17 cellular contexts compared by ENCODE assay signal in genomic region chr18:59556265-59556664, GRCh38.
DNase-seq lines count a peak whose midpoint lies in the region; TF ChIP-seq lines count a peak whose summit lies in the region.
"Had no signal": no experiment of that assay in that cellular context is flagged by ENCODE, and none has a peak within 500 bp of the region (broad histone marks: within the 10 kb centered on the region; RNA-seq: fewer than 3 reads in every experiment).

No MANE protein-coding gene starts in this region.

- peak; percentile 25; the same call in 1 of the 2 replicates for TF ChIP-seq RAD21 in SK-N-SH (IDR thresholded peaks at IDR 0.05; ENCODE audit: low read length)

- H3K36me3 ChIP-seq in SK-N-SH (replicated peaks in 1 of 2; ENCODE audit: control insufficient read depth in 1 of 2, insufficient read depth in 2 of 2, low read length in 1 of 2) (no peaks in the 10 kb centered on the region), A673 (ENCODE audit: insufficient read depth, low read length, poor library complexity, severe bottlenecking) (no peaks in the 10 kb centered on the region)
- H3K36me3 ChIP-seq: colonic mucosa, lower lobe of right lung had no signal

- H3K27me3 ChIP-seq in SK-N-SH (ENCODE audit: insufficient read depth) (no peaks in the 10 kb centered on the region), A673 (replicated peaks; ENCODE audit: insufficient read depth, low read depth, low read length, poor library complexity) (no peaks in the 10 kb centered on the region)
- H3K27me3 ChIP-seq: colonic mucosa had no signal

- H3K79me2 ChIP-seq in SK-N-SH (ENCODE audit: insufficient read depth), result no peaks in the 10 kb centered on the region

- no peak overlapping the region for H3K4me2 ChIP-seq in SK-N-SH

- no peaks in the 10 kb centered on the region for H4K20me1 ChIP-seq in SK-N-SH (ENCODE audit: insufficient read depth)

- DNase-seq in A172 (ENCODE audit: low spot score) (peak; percentile 35), H4 (ENCODE audit: low spot score) (peak; percentile 27), SK-N-SH (peak; percentile 52), fibroblast of the aortic adventitia (ENCODE audit: low read depth) (peak; percentile 44), NCI-H345 treated with DMSO at 0.1 percent for 48 hours (lab: John Stamatoyannopoulos, UW; ENCODE audit: unreplicated experiment) (no peak), A673 (ENCODE audit: low spot score) (no peak), NCI-H2171 treated with DMSO at 0.1 percent for 48 hours (lab: John Stamatoyannopoulos, UW) (no peak)
- DNase-seq in stimulated activated CD4-positive, alpha-beta T cell treated with anti-CD3 and anti-CD28 coated beads, Interleukin-15, amount 100 ng/mL, for 24 hours, result no peak
- DNase-seq: activated CD4-positive, alpha-beta T cell treated with anti-CD3 and anti-CD28 coated beads, Interleukin-2, amount 50 U/mL, for 48 hours; colonic mucosa; erythroblast; Karpas-422; lower lobe of right lung; NCI-H2029; stimulated activated naive CD8-positive, alpha-beta T cell treated with anti-CD3 and anti-CD28 coated beads, Interleukin-15, Interleukin-2, amounts not matched to agents 100 U/mL and 50 U/mL, for 24 hours had no signal

- TF ChIP-seq CTCF in SK-N-SH (IDR thresholded peaks at IDR 0.05) (no peak), fibroblast of the aortic adventitia (IDR thresholded peaks at IDR 0.05; ENCODE audit: insufficient read depth, low read length) (no peak), A673 (conservative IDR thresholded peaks at IDR 0.05; ENCODE audit: low read depth, low read length) (no peak)

- H3K27ac ChIP-seq in SK-N-SH (ENCODE audit: low read depth in 2 of 2, low read length in 1 of 2) (peak overlapping the region in 1 of 2 experiments; percentile 55; a peak in 2 of 4 replicates), A673 (ENCODE audit: low read depth, low read length, poor library complexity, severe bottlenecking) (no peak overlapping the region)
- H3K27ac ChIP-seq: colonic mucosa, lower lobe of right lung, SK-N-MC, skin epidermis had no signal

- no peaks in the 10 kb centered on the region for H3K9me2 ChIP-seq in SK-N-SH

- H3K4me1 ChIP-seq in SK-N-SH (ENCODE audit: control insufficient read depth in 1 of 2, insufficient read depth in 2 of 2, low read depth in 1 of 2, low read length in 1 of 2), result peaks cover 0 to 33% of the 10 kb centered on the region in 2 experiments; a peak in 2 of 4 replicates
- no peaks in the 10 kb centered on the region for H3K4me1 ChIP-seq in A673 (ENCODE audit: insufficient read depth, low read length, poor library complexity, severe bottlenecking)
- H3K4me1 ChIP-seq: colonic mucosa, lower lobe of right lung had no signal

- H2AFZ ChIP-seq in SK-N-SH (ENCODE audit: low read depth), result no peak overlapping the region

- H3F3A ChIP-seq in SK-N-SH (replicated peaks; ENCODE audit: insufficient read depth), result no peaks in the 10 kb centered on the region

- BruUV-seq in A673 (replicated peaks; lab: Mats Ljungman, UMichigan), result no TSS peak

- H3K9me3 ChIP-seq in SK-N-SH, result no peaks in the 10 kb centered on the region
- H3K9me3 ChIP-seq in A673 (ENCODE audit: low read depth, low read length, poor library complexity, severe bottlenecking), result no peaks in the 10 kb centered on the region
- H3K9me3 ChIP-seq: colonic mucosa, lower lobe of right lung had no signal

- no peak overlapping the region for H3K4me3 ChIP-seq in SK-N-SH (ENCODE audit: low read depth in 2 of 2, low read length in 1 of 2)
- no peak overlapping the region for H3K4me3 ChIP-seq in fibroblast of the aortic adventitia (ENCODE audit: low read depth, low read length)
- H3K4me3 ChIP-seq in A673 (ENCODE audit: low read depth, low read length, poor library complexity, severe bottlenecking), result no peak overlapping the region
- H3K4me3 ChIP-seq: colonic mucosa, lower lobe of right lung, SK-N-MC, skin epidermis had no signal

- intact Hi-C loops in A673 (cut with micrococcal nuclease; ENCODE audit: unreplicated experiment), result no loop called here

- TF ChIP-seq EP300 in SK-N-SH (IDR thresholded peaks at IDR 0.05; ENCODE audit: borderline replicate concordance in 1 of 2, low read depth in 1 of 2, low read length in 1 of 2), result peak in 1 of 2 experiments; percentile 92; a peak in 2 of 4 replicates

- POLR2A ChIA-PET in SK-N-SH (lab: Yijun Ruan, JAX), result no interaction called here
- POLR2A ChIA-PET in A673 (lab: Charles Lee; ENCODE audit: low non-redundant PET), result no interaction called here

- CTCF ChIA-PET in SK-N-SH (lab: Yijun Ruan, JAX) (interaction anchor here (0.7 to 4.2 kb wide), 7 partner anchors 12 to 267 kb away, joined by 3 to 15 read pairs (median 6); no protein-coding TSS in a partner anchor), A673 (lab: Charles Lee) (no interaction called here)

- WGBS in SK-N-SH (ENCODE audit: low lambda C conversion rate), result 35% methylated on average over 4 of the region's 4 CpGs

- no peak overlapping the region for H3K9ac ChIP-seq in SK-N-SH

TF ChIP-seq in SK-N-SH, 30 proteins besides CTCF, POLR2A, EP300 and RAD21:
- TF ChIP-seq, protein P1, sequence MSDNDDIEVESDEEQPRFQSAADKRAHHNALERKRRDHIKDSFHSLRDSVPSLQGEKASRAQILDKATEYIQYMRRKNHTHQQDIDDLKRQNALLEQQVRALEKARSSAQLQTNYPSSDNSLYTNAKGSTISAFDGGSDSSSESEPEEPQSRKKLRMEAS (IDR thresholded peaks at IDR 0.05; ENCODE audit: low read depth), result no peak
- TF ChIP-seq RCOR1 (IDR thresholded peaks at IDR 0.05; ENCODE audit: low read length) (peak; percentile 90), SIN3A (IDR thresholded peaks at IDR 0.05; ENCODE audit: borderline replicate concordance, low read depth, low read length) (no peak), CHD2 (IDR thresholded peaks at IDR 0.05; ENCODE audit: low read length, partially characterized antibody) (peak; percentile 72), MXI1 (IDR thresholded peaks at IDR 0.05; ENCODE audit: low read depth, low read length) (no peak), GATA2 (CRISPR knock-in tag; IDR thresholded peaks at IDR 0.05) (peak; percentile 53), SMC3 (IDR thresholded peaks at IDR 0.05; ENCODE audit: low read depth, low read length) (no peak), TCF12 (IDR thresholded peaks at IDR 0.05) (0 out of 2 replicates have a peak, but pooled peaks have one; percentile 24)

Comparison
In these comparisons a context has a peak if more than half of its experiments do, and no peak if none do; other contexts are left out.
1. DNase-seq: peak in A172 (single experiment), H4 (single experiment), SK-N-SH (single experiment) and fibroblast of the aortic adventitia (single experiment); none in NCI-H345 treated with DMSO at 0.1 percent for 48 hours (single experiment), A673 (single experiment), NCI-H2171 treated with DMSO at 0.1 percent for 48 hours (single experiment) and stimulated activated CD4-positive, alpha-beta T cell treated with anti-CD3 and anti-CD28 coated beads, Interleukin-15, amount 100 ng/mL, for 24 hours (single experiment).